In the genomic region with DNA sequence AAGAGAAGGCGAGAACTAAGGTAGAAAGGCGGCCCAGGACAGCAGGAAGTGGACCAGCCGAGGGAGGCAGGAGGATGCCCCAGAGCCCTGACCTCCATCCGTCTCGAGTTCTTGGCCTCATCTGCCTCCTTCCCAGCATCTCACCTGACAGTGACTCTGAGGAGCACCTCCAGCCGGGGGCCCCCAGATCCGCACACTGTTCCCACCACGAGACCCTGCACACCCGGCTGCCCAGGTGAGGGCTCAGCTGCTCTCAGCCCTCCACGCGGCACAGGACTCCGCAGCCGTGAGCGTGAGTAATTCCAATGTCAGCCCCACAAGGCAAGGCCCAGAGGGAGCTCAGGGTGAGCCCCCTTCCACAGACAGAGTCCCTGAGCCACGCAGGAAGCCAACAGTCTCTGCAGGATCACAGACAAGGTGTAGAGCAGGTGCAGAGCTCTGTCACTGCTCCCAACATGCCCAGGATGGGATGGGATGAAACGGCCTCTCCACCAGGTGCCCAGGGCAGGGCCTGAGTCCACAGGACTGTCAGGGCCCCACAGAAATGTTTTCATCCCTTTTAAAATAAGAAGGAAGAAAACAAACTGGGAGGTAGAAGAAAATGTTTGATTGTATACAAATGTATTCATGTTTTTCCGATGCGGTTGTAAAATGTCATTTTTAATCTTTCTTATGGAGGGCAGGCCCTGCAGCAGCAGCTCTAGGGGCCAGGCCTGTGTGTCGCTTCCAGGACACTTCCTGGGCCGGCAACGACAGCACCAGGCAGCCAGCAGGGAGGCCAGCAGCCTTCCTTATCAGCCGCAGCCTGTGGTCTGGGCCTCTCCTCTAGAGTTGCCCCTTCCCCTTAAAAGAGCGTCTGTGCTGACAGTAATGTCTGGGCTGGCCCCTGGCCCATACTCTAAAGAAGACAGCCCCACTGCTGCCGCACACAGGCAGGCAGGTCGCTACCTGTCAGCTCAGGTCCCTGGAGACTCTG, we compare ENCODE assay signal across 14 cellular contexts.
A peak's percentile ranks its signal among the peaks of the same experiment; 100 is the strongest.
DNase-seq lines count a peak whose midpoint lies in the region; ATAC-seq and TF ChIP-seq lines count a peak whose summit lies in the region.
"Had no signal": no experiment of that assay in that cellular context is flagged by ENCODE, and none has a peak within 500 bp of the region (broad histone marks: within the 10 kb centered on the region; RNA-seq: fewer than 3 reads in every experiment).

No MANE protein-coding gene starts in this region.

- no peak overlapping the region for H3K4me3 ChIP-seq in BLaER1 treated with 17β-estradiol and CSF1 and Interleukin-3, amounts not matched to agents 10 nM and 100 nM

- peaks cover 30 to 50% (median 36%) of the 10 kb centered on the region in 10 experiments for H3K4me1 ChIP-seq in BLaER1 treated with 17β-estradiol and CSF1 and Interleukin-3, amounts not matched to agents 10 nM and 100 nM
- peaks cover 22% of the 10 kb centered on the region for H3K4me1 ChIP-seq in foreskin keratinocyte

- DNase-seq in OCI-M2 (lab: John Stamatoyannopoulos, UW; ENCODE audit: unreplicated experiment) = peak; percentile 10
- peak in 1 of 2 donors; percentile 15 for DNase-seq in foreskin keratinocyte
- DNase-seq in posterior vena cava (ENCODE audit: low spot score) = peak; percentile 59
- DNase-seq in NCI-H1417 (lab: John Stamatoyannopoulos, UW) = no peak
- DNase-seq in activated CD4-positive, alpha-beta T cell treated with anti-CD3 and anti-CD28 coated beads, Interleukin-2, amount 50 U/mL, for 4 hours = no peak
- DNase-seq: activated CD4-positive, alpha-beta memory T cell treated with anti-CD3 and anti-CD28 coated beads, Interleukin-2, amount 10 ng/mL, durations not matched to agents 7 days and 5 days; DMS 273 treated with DMSO at 0.1 percent for 48 hours; Karpas-422; NCI-H446; occipital lobe; stimulated activated naive CD4-positive, alpha-beta T cell treated with Interleukin-2 at 50 U/mL for 16 hours had no signal

- H3K36me3 ChIP-seq in BLaER1 treated with 17β-estradiol and CSF1 and Interleukin-3, amounts not matched to agents 10 nM and 100 nM = no peaks in the 10 kb centered on the region

- H3K9ac ChIP-seq in BLaER1 treated with 17β-estradiol and CSF1 and Interleukin-3, amounts not matched to agents 10 nM and 100 nM = no peak overlapping the region; a peak in 1 of 22 replicates

- peaks cover 0 to 69% (median 25%) of the 10 kb centered on the region in 11 experiments; a peak in 18 of 22 replicates for H3K27me3 ChIP-seq in BLaER1 treated with 17β-estradiol and CSF1 and Interleukin-3, amounts not matched to agents 10 nM and 100 nM
- H3K27me3 ChIP-seq in foreskin keratinocyte = no peaks in the 10 kb centered on the region

- peaks cover 0 to 42% (median 0%) of the 10 kb centered on the region in 11 experiments; a peak in 6 of 22 replicates for H4K20me1 ChIP-seq in BLaER1 treated with 17β-estradiol and CSF1 and Interleukin-3, amounts not matched to agents 10 nM and 100 nM

- intact Hi-C loops in posterior vena cava (cut with DNase I) = no loop called here

- peak overlapping the region; percentile 87 to 100 (median 91) for H3K4me2 ChIP-seq in BLaER1 treated with 17β-estradiol and CSF1 and Interleukin-3, amounts not matched to agents 10 nM and 100 nM

- H3K9me3 ChIP-seq in BLaER1 treated with 17β-estradiol and CSF1 and Interleukin-3, amounts not matched to agents 10 nM and 100 nM (replicated peaks in 1 of 11) = no peaks in the 10 kb centered on the region

- peak overlapping the region in 1 of 11 experiments; percentile 44; a peak in 1 of 22 replicates for H3K27ac ChIP-seq in BLaER1 treated with 17β-estradiol and CSF1 and Interleukin-3, amounts not matched to agents 10 nM and 100 nM
- no peak overlapping the region for H3K27ac ChIP-seq in foreskin keratinocyte

- peak; percentile 1 for TF ChIP-seq CTCF in foreskin keratinocyte (conservative IDR thresholded peaks at IDR 0.05)

- no peak for ATAC-seq in foreskin keratinocyte
- ATAC-seq in GM18519 (IDR thresholded peaks at IDR 0.05; ENCODE audit: low FRiP score, unreplicated experiment) = no peak
- ATAC-seq in HG03439 (IDR thresholded peaks at IDR 0.05; ENCODE audit: unreplicated experiment) = no peak

Comparison
In these comparisons a context has a peak if more than half of its experiments do, and no peak if none do; other contexts are left out.
1. DNase-seq: peak in OCI-M2 (single experiment) and posterior vena cava (single experiment); none in NCI-H1417 (0 of 3) and activated CD4-positive, alpha-beta T cell treated with anti-CD3 and anti-CD28 coated beads, Interleukin-2, amount 50 U/mL, for 4 hours (0 of 2).